Comparison of ENCODE assay signal across 2 cellular contexts in the genomic region with DNA sequence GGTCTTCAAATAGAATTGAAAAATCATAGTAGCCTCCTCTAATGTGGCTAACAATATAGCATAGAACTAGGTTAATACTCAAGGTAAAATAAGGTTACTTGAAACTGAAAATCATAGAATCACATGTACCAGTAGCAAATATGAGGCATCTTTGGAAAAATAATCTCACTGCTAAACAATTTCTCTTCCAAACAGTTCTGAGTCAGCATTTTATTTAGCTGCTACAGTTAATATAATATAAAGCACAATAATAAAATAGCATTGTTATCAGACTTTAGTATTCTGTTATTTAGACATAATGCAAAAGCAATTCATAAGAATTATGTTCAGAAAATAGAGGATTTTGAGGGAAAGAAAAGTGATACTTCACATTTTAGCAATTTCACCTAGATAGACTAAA.
TF ChIP-seq lines count a peak whose summit lies in the region.

No MANE protein-coding gene starts in this region.

TF ChIP-seq in HepG2, 621 proteins besides CTCF, POLR2A, EP300 and RAD21:
- TF ChIP-seq FOXA3 (CRISPR knock-in tag; IDR thresholded peaks at IDR 0.05) (no peak), MAFF (IDR thresholded peaks at IDR 0.05; ENCODE audit: low read depth, low read length) (peak; percentile 92), MAFK (conservative IDR thresholded peaks at IDR 0.05 in 1 of 2, IDR thresholded peaks at IDR 0.05 in 1 of 2; ENCODE audit: low read length in 2 of 2) (peak; percentile 85 to 96)

TF ChIP-seq in K562, 482 proteins besides CTCF, POLR2A, EP300 and RAD21:
- TF ChIP-seq HNRNPH1 (optimal IDR thresholded peaks at IDR 0.05; ENCODE audit: low read depth, low read length) (no peak), ARNT (IDR thresholded peaks at IDR 0.05) (no peak), MAFF (IDR thresholded peaks at IDR 0.05; ENCODE audit: low read length) (peak; percentile 69), ZBTB17 (CRISPR knock-in tag; IDR thresholded peaks at IDR 0.05) (no peak), ZFP36 (IDR thresholded peaks at IDR 0.05; ENCODE audit: low read depth, low read length, partially characterized antibody) (no peak), GATAD2A (IDR thresholded peaks at IDR 0.05) (no peak), FOXA1 (IDR thresholded peaks at IDR 0.05; ENCODE audit: borderline replicate concordance) (no peak), MAFG (tag; conservative IDR thresholded peaks at IDR 0.05) (peak; percentile 42; the same call in 1 of the 2 replicates), SMARCE1 (IDR thresholded peaks at IDR 0.05) (no peak), C11orf30 (IDR thresholded peaks at IDR 0.05; ENCODE audit: low read depth) (peak; percentile 73), ZNF316 (IDR thresholded peaks at IDR 0.05) (peak; percentile 88), MCM3 (IDR thresholded peaks at IDR 0.05) (no peak), MAFK (IDR thresholded peaks at IDR 0.05; ENCODE audit: low read length) (peak; percentile 73), SNIP1 (IDR thresholded peaks at IDR 0.05; ENCODE audit: low read depth) (no peak), U2AF2 (optimal IDR thresholded peaks at IDR 0.05; ENCODE audit: low read depth, low read length) (no peak)
- TF ChIP-seq, protein P1, sequence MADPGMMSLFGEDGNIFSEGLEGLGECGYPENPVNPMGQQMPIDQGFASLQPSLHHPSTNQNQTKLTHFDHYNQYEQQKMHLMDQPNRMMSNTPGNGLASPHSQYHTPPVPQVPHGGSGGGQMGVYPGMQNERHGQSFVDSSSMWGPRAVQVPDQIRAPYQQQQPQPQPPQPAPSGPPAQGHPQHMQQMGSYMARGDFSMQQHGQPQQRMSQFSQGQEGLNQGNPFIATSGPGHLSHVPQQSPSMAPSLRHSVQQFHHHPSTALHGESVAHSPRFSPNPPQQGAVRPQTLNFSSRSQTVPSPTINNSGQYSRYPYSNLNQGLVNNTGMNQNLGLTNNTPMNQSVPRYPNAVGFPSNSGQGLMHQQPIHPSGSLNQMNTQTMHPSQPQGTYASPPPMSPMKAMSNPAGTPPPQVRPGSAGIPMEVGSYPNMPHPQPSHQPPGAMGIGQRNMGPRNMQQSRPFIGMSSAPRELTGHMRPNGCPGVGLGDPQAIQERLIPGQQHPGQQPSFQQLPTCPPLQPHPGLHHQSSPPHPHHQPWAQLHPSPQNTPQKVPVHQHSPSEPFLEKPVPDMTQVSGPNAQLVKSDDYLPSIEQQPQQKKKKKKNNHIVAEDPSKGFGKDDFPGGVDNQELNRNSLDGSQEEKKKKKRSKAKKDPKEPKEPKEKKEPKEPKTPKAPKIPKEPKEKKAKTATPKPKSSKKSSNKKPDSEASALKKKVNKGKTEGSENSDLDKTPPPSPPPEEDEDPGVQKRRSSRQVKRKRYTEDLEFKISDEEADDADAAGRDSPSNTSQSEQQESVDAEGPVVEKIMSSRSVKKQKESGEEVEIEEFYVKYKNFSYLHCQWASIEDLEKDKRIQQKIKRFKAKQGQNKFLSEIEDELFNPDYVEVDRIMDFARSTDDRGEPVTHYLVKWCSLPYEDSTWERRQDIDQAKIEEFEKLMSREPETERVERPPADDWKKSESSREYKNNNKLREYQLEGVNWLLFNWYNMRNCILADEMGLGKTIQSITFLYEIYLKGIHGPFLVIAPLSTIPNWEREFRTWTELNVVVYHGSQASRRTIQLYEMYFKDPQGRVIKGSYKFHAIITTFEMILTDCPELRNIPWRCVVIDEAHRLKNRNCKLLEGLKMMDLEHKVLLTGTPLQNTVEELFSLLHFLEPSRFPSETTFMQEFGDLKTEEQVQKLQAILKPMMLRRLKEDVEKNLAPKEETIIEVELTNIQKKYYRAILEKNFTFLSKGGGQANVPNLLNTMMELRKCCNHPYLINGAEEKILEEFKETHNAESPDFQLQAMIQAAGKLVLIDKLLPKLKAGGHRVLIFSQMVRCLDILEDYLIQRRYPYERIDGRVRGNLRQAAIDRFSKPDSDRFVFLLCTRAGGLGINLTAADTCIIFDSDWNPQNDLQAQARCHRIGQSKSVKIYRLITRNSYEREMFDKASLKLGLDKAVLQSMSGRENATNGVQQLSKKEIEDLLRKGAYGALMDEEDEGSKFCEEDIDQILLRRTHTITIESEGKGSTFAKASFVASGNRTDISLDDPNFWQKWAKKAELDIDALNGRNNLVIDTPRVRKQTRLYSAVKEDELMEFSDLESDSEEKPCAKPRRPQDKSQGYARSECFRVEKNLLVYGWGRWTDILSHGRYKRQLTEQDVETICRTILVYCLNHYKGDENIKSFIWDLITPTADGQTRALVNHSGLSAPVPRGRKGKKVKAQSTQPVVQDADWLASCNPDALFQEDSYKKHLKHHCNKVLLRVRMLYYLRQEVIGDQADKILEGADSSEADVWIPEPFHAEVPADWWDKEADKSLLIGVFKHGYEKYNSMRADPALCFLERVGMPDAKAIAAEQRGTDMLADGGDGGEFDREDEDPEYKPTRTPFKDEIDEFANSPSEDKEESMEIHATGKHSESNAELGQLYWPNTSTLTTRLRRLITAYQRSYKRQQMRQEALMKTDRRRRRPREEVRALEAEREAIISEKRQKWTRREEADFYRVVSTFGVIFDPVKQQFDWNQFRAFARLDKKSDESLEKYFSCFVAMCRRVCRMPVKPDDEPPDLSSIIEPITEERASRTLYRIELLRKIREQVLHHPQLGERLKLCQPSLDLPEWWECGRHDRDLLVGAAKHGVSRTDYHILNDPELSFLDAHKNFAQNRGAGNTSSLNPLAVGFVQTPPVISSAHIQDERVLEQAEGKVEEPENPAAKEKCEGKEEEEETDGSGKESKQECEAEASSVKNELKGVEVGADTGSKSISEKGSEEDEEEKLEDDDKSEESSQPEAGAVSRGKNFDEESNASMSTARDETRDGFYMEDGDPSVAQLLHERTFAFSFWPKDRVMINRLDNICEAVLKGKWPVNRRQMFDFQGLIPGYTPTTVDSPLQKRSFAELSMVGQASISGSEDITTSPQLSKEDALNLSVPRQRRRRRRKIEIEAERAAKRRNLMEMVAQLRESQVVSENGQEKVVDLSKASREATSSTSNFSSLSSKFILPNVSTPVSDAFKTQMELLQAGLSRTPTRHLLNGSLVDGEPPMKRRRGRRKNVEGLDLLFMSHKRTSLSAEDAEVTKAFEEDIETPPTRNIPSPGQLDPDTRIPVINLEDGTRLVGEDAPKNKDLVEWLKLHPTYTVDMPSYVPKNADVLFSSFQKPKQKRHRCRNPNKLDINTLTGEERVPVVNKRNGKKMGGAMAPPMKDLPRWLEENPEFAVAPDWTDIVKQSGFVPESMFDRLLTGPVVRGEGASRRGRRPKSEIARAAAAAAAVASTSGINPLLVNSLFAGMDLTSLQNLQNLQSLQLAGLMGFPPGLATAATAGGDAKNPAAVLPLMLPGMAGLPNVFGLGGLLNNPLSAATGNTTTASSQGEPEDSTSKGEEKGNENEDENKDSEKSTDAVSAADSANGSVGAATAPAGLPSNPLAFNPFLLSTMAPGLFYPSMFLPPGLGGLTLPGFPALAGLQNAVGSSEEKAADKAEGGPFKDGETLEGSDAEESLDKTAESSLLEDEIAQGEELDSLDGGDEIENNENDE (IDR thresholded peaks at IDR 0.05; ENCODE audit: low read depth, low read length): no peak
